1 cellular context compared by ENCODE assay signal in genomic region chr15:51841401-51842040, GRCh38.
A peak's percentile ranks its signal among the peaks of the same experiment; 100 is the strongest.
TF ChIP-seq lines count a peak whose summit lies in the region.

No MANE protein-coding gene starts in this region.

TF ChIP-seq in K562, 482 proteins besides CTCF, POLR2A, EP300 and RAD21 (continued from another document):
- TF ChIP-seq AFF4 (CRISPR knock-in tag; IDR thresholded peaks at IDR 0.05) = no peak
- no peak for TF ChIP-seq ARID3A (IDR thresholded peaks at IDR 0.05; ENCODE audit: borderline replicate concordance, low read depth, low read length)
- TF ChIP-seq USF2 (CRISPR knock-in tag; IDR thresholded peaks at IDR 0.05) = no peak
- no peak for TF ChIP-seq TEAD2 (tag; IDR thresholded peaks at IDR 0.05)
- no peak for TF ChIP-seq NFIC (IDR thresholded peaks at IDR 0.05)
- TF ChIP-seq SPI1 (IDR thresholded peaks at IDR 0.05; ENCODE audit: borderline replicate concordance, low read depth, low read length) = peak; percentile 52; the same call in 1 of the 2 replicates
